ENCODE assay signal across 25 cellular contexts in genomic region chr16:7566360-7566759, GRCh38.
"Had no signal": no experiment of that assay in that cellular context is flagged by ENCODE, and none has a peak within 500 bp of the region (broad histone marks: within the 10 kb centered on the region; RNA-seq: fewer than 3 reads in every experiment).

No MANE protein-coding gene starts in this region.

- H3K27ac ChIP-seq: colonic mucosa, coronary artery, dorsolateral prefrontal cortex, epithelial cell of prostate, esophagus muscularis mucosa, esophagus squamous epithelium, foreskin keratinocyte, gastrocnemius medialis, gastroesophageal sphincter, heart left ventricle, heart right ventricle had no signal

- FAIRE-seq: colon, endothelial cell of umbilical vein had no signal

- H3K27me3 ChIP-seq: colonic mucosa, dorsolateral prefrontal cortex, esophagus squamous epithelium, foreskin keratinocyte, gastrocnemius medialis, gastroesophageal sphincter, heart left ventricle, heart right ventricle had no signal

- H3K4me3 ChIP-seq: colonic mucosa, coronary artery, dorsolateral prefrontal cortex, esophagus muscularis mucosa, esophagus squamous epithelium, gastrocnemius medialis, gastroesophageal sphincter, heart left ventricle, heart right ventricle had no signal

- H3K9me3 ChIP-seq: colonic mucosa, esophagus squamous epithelium, gastrocnemius medialis, heart left ventricle, heart right ventricle had no signal

- H3K4me1 ChIP-seq: colonic mucosa, esophagus muscularis mucosa, esophagus squamous epithelium, foreskin keratinocyte, gastrocnemius medialis, gastroesophageal sphincter had no signal

- DNase-seq: colonic mucosa; cortex of kidney; dermis blood vessel endothelial cell; dorsolateral prefrontal cortex; effector CD4-positive, alpha-beta T cell; effector CD8-positive, alpha-beta T cell; effector memory CD4-positive, alpha-beta T cell; effector memory CD8-positive, alpha-beta T cell; endodermal cell; erythroblast; esophagus squamous epithelium; foreskin fibroblast; foreskin keratinocyte; foreskin melanocyte; gastrocnemius medialis; glutamatergic neuron; heart left ventricle; heart right ventricle had no signal

- ATAC-seq: effector memory CD8-positive, alpha-beta T cell; esophagus mucosa; foreskin keratinocyte; gastrocnemius medialis; gastroesophageal sphincter; heart left ventricle; heart right ventricle had no signal

- H3K36me3 ChIP-seq: colonic mucosa, esophagus muscularis mucosa, esophagus squamous epithelium, gastrocnemius medialis, gastroesophageal sphincter, heart left ventricle, heart right ventricle had no signal
